In the genomic region with DNA sequence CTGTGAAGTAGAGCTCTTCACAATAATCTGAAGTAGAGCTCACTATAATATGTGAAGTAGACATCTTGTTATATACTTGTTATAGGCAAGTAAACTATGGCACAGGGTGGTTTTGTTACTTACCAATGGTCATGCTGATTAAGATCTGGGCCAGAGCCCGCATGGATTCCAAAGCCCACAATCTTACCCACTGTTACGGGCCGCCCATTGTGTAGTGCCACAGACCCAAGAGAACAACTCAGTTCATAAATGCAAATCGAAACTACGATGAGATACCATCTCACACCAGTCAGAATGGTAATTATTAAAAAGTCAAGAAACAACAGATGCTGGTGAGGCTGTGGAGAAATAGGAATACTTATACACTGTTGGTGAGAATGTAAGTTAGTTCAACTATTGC, we compare ENCODE assay signal across 29 cellular contexts. TPM values are rescaled to one million over a fixed set of nuclear protein-coding genes. Genes with fewer than 3 reads are reported as not detected.
"Had no signal": no experiment of that assay in that cellular context is flagged by ENCODE, and none has a peak within 500 bp of the region (broad histone marks: within the 10 kb centered on the region; RNA-seq: fewer than 3 reads in every experiment).

No MANE protein-coding gene starts in this region.

- H3K9me3 ChIP-seq: stomach, suprapubic skin, testis, thoracic aorta, thyroid gland, tibial nerve, transverse colon, upper lobe of left lung, upper lobe of right lung, uterus, vagina had no signal

- H3K36me3 Mint-ChIP-seq: stimulated activated effector memory CD8-positive, alpha-beta T cell treated with anti-CD3 and anti-CD28 coated beads, Interleukin-12 subunit alpha, Interleukin-12 subunit beta, amount 100 ng/mL, for 72 hours; stimulated activated naive B cell treated with anti-CD40 and anti-IgM and Interleukin-4, amounts not matched to agents 10 μg/mL and 1 μg/mL and 100 μg/mL, for 72 hours; type B pancreatic cell had no signal

- H3K4me3 Mint-ChIP-seq: stimulated activated effector memory CD8-positive, alpha-beta T cell treated with anti-CD3 and anti-CD28 coated beads, Interleukin-12 subunit alpha, Interleukin-12 subunit beta, amount 100 ng/mL, for 72 hours; stimulated activated naive B cell treated with anti-CD40 and anti-IgM and Interleukin-4, amounts not matched to agents 10 μg/mL and 1 μg/mL and 100 μg/mL, for 72 hours; stimulated activated naive CD8-positive, alpha-beta T cell treated with anti-CD3 and anti-CD28 coated beads, Interleukin-15, amount 100 ng/mL, for 72 hours; stimulated activated naive CD8-positive, alpha-beta T cell treated with anti-CD3 and anti-CD28 coated beads, Interleukin-15, Interleukin-2, amounts not matched to agents 100 ng/mL and 50 ng/mL, for 24 hours; type B pancreatic cell had no signal

- H3K4me1 Mint-ChIP-seq: stimulated activated effector memory CD8-positive, alpha-beta T cell treated with anti-CD3 and anti-CD28 coated beads, Interleukin-12 subunit alpha, Interleukin-12 subunit beta, amount 100 ng/mL, for 72 hours; stimulated activated naive B cell treated with anti-CD40 and anti-IgM and Interleukin-4, amounts not matched to agents 10 μg/mL and 1 μg/mL and 100 μg/mL, for 72 hours; stimulated activated naive CD8-positive, alpha-beta T cell treated with anti-CD3 and anti-CD28 coated beads, Interleukin-15, amount 100 ng/mL, for 72 hours had no signal

- H3K36me3 ChIP-seq: stomach, suprapubic skin, thoracic aorta, thyroid gland, tibial artery, tibial nerve, transverse colon, upper lobe of left lung, upper lobe of right lung, uterus, vagina had no signal

- H3K27me3 ChIP-seq: suprapubic skin, testis, thyroid gland, tibial artery, tibial nerve, transverse colon, upper lobe of left lung, upper lobe of right lung, uterus, vagina had no signal

- H3K27me3 Mint-ChIP-seq: stimulated activated naive CD8-positive, alpha-beta T cell treated with anti-CD3 and anti-CD28 coated beads, Interleukin-15, amount 100 ng/mL, for 72 hours; stimulated activated naive CD8-positive, alpha-beta T cell treated with anti-CD3 and anti-CD28 coated beads, Interleukin-15, Interleukin-2, amounts not matched to agents 100 ng/mL and 50 ng/mL, for 24 hours; type B pancreatic cell had no signal

- H3K27ac Mint-ChIP-seq: stimulated activated effector memory CD8-positive, alpha-beta T cell treated with anti-CD3 and anti-CD28 coated beads, Interleukin-12 subunit alpha, Interleukin-12 subunit beta, amount 100 ng/mL, for 72 hours; stimulated activated naive B cell treated with anti-CD40 and anti-IgM and Interleukin-4, amounts not matched to agents 10 μg/mL and 1 μg/mL and 100 μg/mL, for 72 hours; stimulated activated naive CD8-positive, alpha-beta T cell treated with anti-CD3 and anti-CD28 coated beads, Interleukin-15, amount 100 ng/mL, for 72 hours; stimulated activated naive CD8-positive, alpha-beta T cell treated with anti-CD3 and anti-CD28 coated beads, Interleukin-15, Interleukin-2, amounts not matched to agents 100 ng/mL and 50 ng/mL, for 24 hours; type B pancreatic cell had no signal

- ATAC-seq: stimulated activated effector memory CD8-positive, alpha-beta T cell treated with anti-CD3 and anti-CD28 coated beads, Interleukin-12 subunit alpha, Interleukin-12 subunit beta, amount 100 ng/mL, for 72 hours; stimulated activated naive B cell treated with anti-CD40 and anti-IgM and Interleukin-4, amounts not matched to agents 10 μg/mL and 1 μg/mL and 100 μg/mL, for 72 hours; stimulated activated naive CD8-positive, alpha-beta T cell treated with anti-CD3 and anti-CD28 coated beads, Interleukin-15, amount 100 ng/mL, for 72 hours; stimulated activated naive CD8-positive, alpha-beta T cell treated with anti-CD3 and anti-CD28 coated beads, Interleukin-15, Interleukin-2, amounts not matched to agents 100 U/mL and 50 U/mL, for 24 hours; upper lobe of right lung had no signal

- H3K4me3 ChIP-seq: stomach, suprapubic skin, testis, thoracic aorta, thyroid gland, tibial artery, tibial nerve, transverse colon, upper lobe of left lung, upper lobe of right lung, uterus, vagina had no signal

- H3K4me1 ChIP-seq: stomach, suprapubic skin, testis, thyroid gland, tibial artery, tibial nerve, transverse colon, upper lobe of left lung, upper lobe of right lung, uterus, vagina had no signal

- DNase-seq: stimulated activated CD4-positive, alpha-beta T cell treated with anti-CD3 and anti-CD28 coated beads, Interleukin-2, amount 100 ng/mL, for 24 hours; stimulated activated CD4-positive, alpha-beta T cell treated with anti-CD3 and anti-CD28 coated beads, Interleukin-2, amount 100 ng/mL, for 48 hours; stimulated activated CD4-positive, alpha-beta T cell treated with anti-CD3 and anti-CD28 coated beads, Interleukin-4, amount 100 ng/mL, for 1 hour; stimulated activated CD4-positive, alpha-beta T cell treated with anti-CD3 and anti-CD28 coated beads, Interleukin-4, amount 100 ng/mL, for 24 hours; stimulated activated CD4-positive, alpha-beta T cell treated with anti-CD3 and anti-CD28 coated beads, Interleukin-4, amount 100 ng/mL, for 4 hours; stimulated activated CD8-positive, alpha-beta memory T cell treated with anti-CD3 and anti-CD28 coated beads, Interleukin-4, amount 100 ng/mL, for 48 hours; stimulated activated naive B cell treated with anti-CD40 and anti-IgM and Interleukin-4, amounts not matched to agents 10 μg/mL and 1 μg/mL and 100 μg/mL, for 72 hours; stimulated activated naive CD4-positive, alpha-beta T cell; stimulated activated naive CD4-positive, alpha-beta T cell treated with Interleukin-2 at 50 U/mL for 16 hours; stimulated activated naive CD8-positive, alpha-beta T cell treated with anti-CD3 and anti-CD28 coated beads, Interleukin-15, amount 100 ng/mL, for 72 hours; stimulated activated naive CD8-positive, alpha-beta T cell treated with anti-CD3 and anti-CD28 coated beads, Interleukin-15, Interleukin-2, amounts not matched to agents 100 U/mL and 50 U/mL, for 24 hours; stomach; substantia nigra; testis; thyroid gland; tibial artery; transverse colon; upper lobe of left lung; upper lobe of right lung; uterus had no signal

- H3K27ac ChIP-seq: stomach, suprapubic skin, testis, thoracic aorta, thyroid gland, tibial artery, tibial nerve, transverse colon, upper lobe of left lung, upper lobe of right lung, uterus, vagina had no signal

- H3K9me3 Mint-ChIP-seq: stimulated activated effector memory CD8-positive, alpha-beta T cell treated with anti-CD3 and anti-CD28 coated beads, Interleukin-12 subunit alpha, Interleukin-12 subunit beta, amount 100 ng/mL, for 72 hours; stimulated activated naive B cell treated with anti-CD40 and anti-IgM and Interleukin-4, amounts not matched to agents 10 μg/mL and 1 μg/mL and 100 μg/mL, for 72 hours; stimulated activated naive CD8-positive, alpha-beta T cell treated with anti-CD3 and anti-CD28 coated beads, Interleukin-15, amount 100 ng/mL, for 72 hours; stimulated activated naive CD8-positive, alpha-beta T cell treated with anti-CD3 and anti-CD28 coated beads, Interleukin-15, Interleukin-2, amounts not matched to agents 100 ng/mL and 50 ng/mL, for 24 hours had no signal

RNA-seq across cellular contexts. Expression of a gene that starts 46.9 kb away (rescaled TPM):
- polyA plus RNA-seq: stomach, thymus, urinary bladder had no signal
